ENCODE assay signal across 1 cellular context in the genomic region with DNA sequence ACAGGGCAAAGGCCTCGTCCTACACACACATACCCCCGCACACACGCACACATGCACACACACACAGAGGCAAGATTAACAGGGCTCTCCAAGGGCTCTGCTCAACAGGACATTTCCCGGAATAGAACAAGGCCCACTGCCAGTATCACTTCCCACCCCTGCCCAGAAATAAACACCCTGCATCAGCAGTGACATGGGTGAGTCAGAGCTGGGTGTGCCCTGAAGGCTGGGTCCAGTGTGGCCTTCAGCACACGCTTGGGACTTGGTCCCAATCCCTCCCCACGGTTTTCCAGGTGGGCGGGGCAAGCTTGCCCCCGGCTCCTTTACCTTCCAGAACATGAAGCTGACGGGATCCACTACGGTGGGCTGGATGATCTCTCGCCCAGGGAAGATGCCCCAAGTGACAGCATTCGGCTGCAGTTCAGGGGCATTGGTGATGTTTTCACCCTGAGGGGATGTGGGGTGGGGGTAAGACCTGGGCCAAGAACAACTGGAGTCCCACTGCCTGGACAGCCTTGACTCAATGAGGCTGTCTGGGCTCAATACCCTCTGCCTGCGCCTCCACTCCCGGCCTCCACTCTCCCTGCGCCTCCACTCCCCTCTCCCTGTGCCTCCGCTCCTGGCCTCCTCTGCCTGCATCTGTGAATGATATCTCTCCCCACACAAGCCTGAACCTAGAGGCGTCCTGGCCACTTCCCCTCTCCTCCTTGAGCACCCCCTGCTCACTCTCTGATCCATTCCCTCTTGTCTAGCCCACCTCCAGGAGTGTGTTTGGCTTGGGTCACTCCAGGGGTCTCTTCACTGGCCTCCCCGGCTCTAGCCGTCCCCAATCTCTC.
TF ChIP-seq lines count a peak whose summit lies in the region.

No MANE protein-coding gene starts in this region.

TF ChIP-seq in K562, 482 proteins besides CTCF, POLR2A, EP300 and RAD21 (continued from another document and continues in another):
- TF ChIP-seq ZNF407 (IDR thresholded peaks at IDR 0.05; ENCODE audit: low read depth) = no peak
- peak in 1 of 2 experiments; percentile 70; a peak in 1 of 4 replicates for TF ChIP-seq ETV6 (IDR thresholded peaks at IDR 0.05; ENCODE audit: borderline replicate concordance in 1 of 2, low read depth in 2 of 2, low read length in 1 of 2)
- no peak for TF ChIP-seq ETV6 (CRISPR knock-in tag; IDR thresholded peaks at IDR 0.05; ENCODE audit: borderline replicate concordance)
- TF ChIP-seq ZNF395 (CRISPR knock-in tag; IDR thresholded peaks at IDR 0.05) = peak; percentile 84; the same call in 1 of the 2 replicates
- TF ChIP-seq ELF4 (CRISPR knock-in tag; IDR thresholded peaks at IDR 0.05) = peak; percentile 63; the same call in 1 of the 2 replicates
- 0 out of 2 replicates have a peak, but pooled peaks have one; percentile 19 for TF ChIP-seq MYC (IDR thresholded peaks at IDR 0.05; ENCODE audit: low read depth, low read length)
- no peak for TF ChIP-seq MYC (CRISPR knock-in tag; IDR thresholded peaks at IDR 0.05; ENCODE audit: borderline replicate concordance, low read depth)
- TF ChIP-seq OTX1 (CRISPR knock-in tag; IDR thresholded peaks at IDR 0.05) = peak; percentile 86
- TF ChIP-seq IRF2 (CRISPR knock-in tag; IDR thresholded peaks at IDR 0.05) = no peak
- TF ChIP-seq MNT (conservative IDR thresholded peaks at IDR 0.05) = peak; percentile 44 to 79; a peak in 3 of 4 replicates
- no peak for TF ChIP-seq MCM3 (IDR thresholded peaks at IDR 0.05)
- TF ChIP-seq CXXC5 (CRISPR knock-in tag; IDR thresholded peaks at IDR 0.05) = peak; percentile 36; the same call in 1 of the 2 replicates
- TF ChIP-seq ZNF274 (IDR thresholded peaks at IDR 0.05; ENCODE audit: borderline replicate concordance, low read depth, low read length) = no peak
- peak; percentile 26; the same call in 1 of the 2 replicates for TF ChIP-seq STAG1 (CRISPR knock-in tag; IDR thresholded peaks at IDR 0.05; ENCODE audit: borderline replicate concordance)
- peak in 1 of 2 experiments; percentile 5; a peak in 1 of 4 replicates for TF ChIP-seq RCOR1 (IDR thresholded peaks at IDR 0.05; ENCODE audit: borderline replicate concordance in 1 of 2, low read depth in 2 of 2, low read length in 2 of 2)
- no peak for TF ChIP-seq ZBTB5 (IDR thresholded peaks at IDR 0.05)
- no peak for TF ChIP-seq CGGBP1 (CRISPR knock-in tag; IDR thresholded peaks at IDR 0.05)
- TF ChIP-seq ATF7 (IDR thresholded peaks at IDR 0.05) = peak; percentile 49; the same call in 1 of the 2 replicates
- peak; percentile 95 for TF ChIP-seq MEF2D (tag; conservative IDR thresholded peaks at IDR 0.05; ENCODE audit: low read depth)
- TF ChIP-seq SMAD4 (CRISPR knock-in tag; conservative IDR thresholded peaks at IDR 0.05) = 0 out of 2 replicates have a peak, but pooled peaks have one; percentile 52
- no peak for TF ChIP-seq POLR2H (tag; IDR thresholded peaks at IDR 0.05; ENCODE audit: low read depth)
- TF ChIP-seq HDAC1 (IDR thresholded peaks at IDR 0.05) = peak; percentile 36 to 44; a peak in 1 of 4 replicates
- TF ChIP-seq ZBTB11 (CRISPR knock-in tag; IDR thresholded peaks at IDR 0.05) = 0 out of 6 replicates have a peak, but pooled peaks of 1 of the 3 experiments have one; percentile 34
- TF ChIP-seq GABPB1 (CRISPR knock-in tag; IDR thresholded peaks at IDR 0.05) = 0 out of 2 replicates have a peak, but pooled peaks have one; percentile 27
- TF ChIP-seq, protein P1, sequence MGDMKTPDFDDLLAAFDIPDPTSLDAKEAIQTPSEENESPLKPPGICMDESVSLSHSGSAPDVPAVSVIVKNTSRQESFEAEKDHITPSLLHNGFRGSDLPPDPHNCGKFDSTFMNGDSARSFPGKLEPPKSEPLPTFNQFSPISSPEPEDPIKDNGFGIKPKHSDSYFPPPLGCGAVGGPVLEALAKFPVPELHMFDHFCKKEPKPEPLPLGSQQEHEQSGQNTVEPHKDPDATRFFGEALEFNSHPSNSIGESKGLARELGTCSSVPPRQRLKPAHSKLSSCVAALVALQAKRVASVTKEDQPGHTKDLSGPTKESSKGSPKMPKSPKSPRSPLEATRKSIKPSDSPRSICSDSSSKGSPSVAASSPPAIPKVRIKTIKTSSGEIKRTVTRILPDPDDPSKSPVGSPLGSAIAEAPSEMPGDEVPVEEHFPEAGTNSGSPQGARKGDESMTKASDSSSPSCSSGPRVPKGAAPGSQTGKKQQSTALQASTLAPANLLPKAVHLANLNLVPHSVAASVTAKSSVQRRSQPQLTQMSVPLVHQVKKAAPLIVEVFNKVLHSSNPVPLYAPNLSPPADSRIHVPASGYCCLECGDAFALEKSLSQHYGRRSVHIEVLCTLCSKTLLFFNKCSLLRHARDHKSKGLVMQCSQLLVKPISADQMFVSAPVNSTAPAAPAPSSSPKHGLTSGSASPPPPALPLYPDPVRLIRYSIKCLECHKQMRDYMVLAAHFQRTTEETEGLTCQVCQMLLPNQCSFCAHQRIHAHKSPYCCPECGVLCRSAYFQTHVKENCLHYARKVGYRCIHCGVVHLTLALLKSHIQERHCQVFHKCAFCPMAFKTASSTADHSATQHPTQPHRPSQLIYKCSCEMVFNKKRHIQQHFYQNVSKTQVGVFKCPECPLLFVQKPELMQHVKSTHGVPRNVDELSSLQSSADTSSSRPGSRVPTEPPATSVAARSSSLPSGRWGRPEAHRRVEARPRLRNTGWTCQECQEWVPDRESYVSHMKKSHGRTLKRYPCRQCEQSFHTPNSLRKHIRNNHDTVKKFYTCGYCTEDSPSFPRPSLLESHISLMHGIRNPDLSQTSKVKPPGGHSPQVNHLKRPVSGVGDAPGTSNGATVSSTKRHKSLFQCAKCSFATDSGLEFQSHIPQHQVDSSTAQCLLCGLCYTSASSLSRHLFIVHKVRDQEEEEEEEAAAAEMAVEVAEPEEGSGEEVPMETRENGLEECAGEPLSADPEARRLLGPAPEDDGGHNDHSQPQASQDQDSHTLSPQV (IDR thresholded peaks at IDR 0.05) = peak; percentile 96
- TF ChIP-seq ZNF174 (CRISPR knock-in tag; IDR thresholded peaks at IDR 0.05) = no peak
- TF ChIP-seq ATF1 (CRISPR knock-in tag; IDR thresholded peaks at IDR 0.05) = no peak
- TF ChIP-seq ATF1 (tag; IDR thresholded peaks at IDR 0.05) = peak; percentile 88
- TF ChIP-seq BRCA1 (IDR thresholded peaks at IDR 0.05) = no peak
- peak; percentile 98 for TF ChIP-seq BRCA1 (CRISPR knock-in tag; IDR thresholded peaks at IDR 0.05)
- TF ChIP-seq HIVEP1 (CRISPR knock-in tag; IDR thresholded peaks at IDR 0.05) = no peak
- TF ChIP-seq DPF2 (IDR thresholded peaks at IDR 0.05) = peak; percentile 71
